In genomic region chr6:120675886-120676285, GRCh38 we compare ENCODE assay signal across 22 cellular contexts.
DNase-seq lines count a peak whose midpoint lies in the region; TF ChIP-seq lines count a peak whose summit lies in the region.
"Had no signal": no experiment of that assay in that cellular context is flagged by ENCODE, and none has a peak within 500 bp of the region (broad histone marks: within the 10 kb centered on the region; RNA-seq: fewer than 3 reads in every experiment).

No MANE protein-coding gene starts in this region.

- H3K27ac ChIP-seq in vagina, result no peak overlapping the region
- H3K27ac ChIP-seq: RWPE1 had no signal

- TF ChIP-seq POLR2A in vagina (IDR thresholded peaks at IDR 0.05), result no peak

- H3K4me3 ChIP-seq in vagina, result no peak overlapping the region
- H3K4me3 ChIP-seq: GM23338, HAP-1 had no signal

- no peak for TF ChIP-seq CTCF in vagina (IDR thresholded peaks at IDR 0.05)

- H3K9me3 ChIP-seq in vagina, result no peaks in the 10 kb centered on the region
- H3K9me3 ChIP-seq: HAP-1, SK-N-SH had no signal

- intact Hi-C loops in vagina (cut with DNase I), result no loop called here

- H3K27me3 ChIP-seq in vagina, result no peaks in the 10 kb centered on the region

- DNase-seq in NCI-H82 (lab: John Stamatoyannopoulos, UW), result peak; percentile 23
- DNase-seq in NCI-H82 treated with DMSO at 0.1 percent for 48 hours (lab: John Stamatoyannopoulos, UW; ENCODE audit: unreplicated experiment), result no peak
- peak; percentile 21 for DNase-seq in NCI-H226
- peak; percentile 15 for DNase-seq in SW480 (ENCODE audit: low spot score)
- peak; percentile 0 for DNase-seq in iris pigment epithelial cell (ENCODE audit: low read depth)
- no peak for DNase-seq in vagina (ENCODE audit: extremely low spot score in 2 of 2)
- no peak for DNase-seq in foreskin melanocyte
- DNase-seq in GDM1 (lab: John Stamatoyannopoulos, UW), result no peak
- DNase-seq: 8988T, DND-41, KBM-7, MM.1S, NCI-H1048, NCI-H1436 treated with DMSO at 0.1 percent for 48 hours, NCI-H1930, NCI-H510A treated with DMSO at 0.1 percent for 48 hours, NCI-H774, SIG-M5, SK-N-SH had no signal

- no peaks in the 10 kb centered on the region for H3K4me1 ChIP-seq in vagina
- H3K4me1 ChIP-seq: HAP-1 had no signal

- H3K36me3 ChIP-seq in vagina, result no peaks in the 10 kb centered on the region
- H3K36me3 ChIP-seq: HAP-1 had no signal

Comparison
In these comparisons a context has a peak if more than half of its experiments do, and no peak if none do; other contexts are left out.
1. DNase-seq: peak in NCI-H82 (single experiment), NCI-H226 (single experiment), SW480 (single experiment) and iris pigment epithelial cell (single experiment); none in NCI-H82 treated with DMSO at 0.1 percent for 48 hours (single experiment), vagina (0 of 2), foreskin melanocyte (single experiment) and GDM1 (single experiment).